ENCODE assay signal across 2 cellular contexts in the genomic region with DNA sequence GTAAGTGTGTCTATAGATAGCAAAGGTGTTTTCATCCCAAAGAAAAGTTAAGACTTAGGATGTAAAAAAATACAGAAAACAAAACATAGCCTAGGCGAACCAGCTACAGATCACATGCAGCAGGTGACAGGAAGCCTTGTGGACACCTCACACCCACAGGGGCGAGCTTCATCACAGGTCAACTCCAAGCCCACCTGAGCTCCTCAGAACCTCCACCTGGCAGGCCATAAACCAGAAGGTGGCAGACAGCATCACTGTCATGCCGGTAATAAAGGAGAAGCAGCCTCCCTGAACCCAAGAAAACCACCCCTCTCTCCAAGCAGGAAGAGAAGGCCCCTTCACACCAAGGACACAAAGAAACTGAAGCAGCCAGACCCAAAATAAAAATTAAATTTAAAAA.
TF ChIP-seq lines count a peak whose summit lies in the region.

No MANE protein-coding gene starts in this region.

TF ChIP-seq in SK-N-SH, 30 proteins besides CTCF, POLR2A, EP300 and RAD21 (continued from another document):
- TF ChIP-seq, protein P1, sequence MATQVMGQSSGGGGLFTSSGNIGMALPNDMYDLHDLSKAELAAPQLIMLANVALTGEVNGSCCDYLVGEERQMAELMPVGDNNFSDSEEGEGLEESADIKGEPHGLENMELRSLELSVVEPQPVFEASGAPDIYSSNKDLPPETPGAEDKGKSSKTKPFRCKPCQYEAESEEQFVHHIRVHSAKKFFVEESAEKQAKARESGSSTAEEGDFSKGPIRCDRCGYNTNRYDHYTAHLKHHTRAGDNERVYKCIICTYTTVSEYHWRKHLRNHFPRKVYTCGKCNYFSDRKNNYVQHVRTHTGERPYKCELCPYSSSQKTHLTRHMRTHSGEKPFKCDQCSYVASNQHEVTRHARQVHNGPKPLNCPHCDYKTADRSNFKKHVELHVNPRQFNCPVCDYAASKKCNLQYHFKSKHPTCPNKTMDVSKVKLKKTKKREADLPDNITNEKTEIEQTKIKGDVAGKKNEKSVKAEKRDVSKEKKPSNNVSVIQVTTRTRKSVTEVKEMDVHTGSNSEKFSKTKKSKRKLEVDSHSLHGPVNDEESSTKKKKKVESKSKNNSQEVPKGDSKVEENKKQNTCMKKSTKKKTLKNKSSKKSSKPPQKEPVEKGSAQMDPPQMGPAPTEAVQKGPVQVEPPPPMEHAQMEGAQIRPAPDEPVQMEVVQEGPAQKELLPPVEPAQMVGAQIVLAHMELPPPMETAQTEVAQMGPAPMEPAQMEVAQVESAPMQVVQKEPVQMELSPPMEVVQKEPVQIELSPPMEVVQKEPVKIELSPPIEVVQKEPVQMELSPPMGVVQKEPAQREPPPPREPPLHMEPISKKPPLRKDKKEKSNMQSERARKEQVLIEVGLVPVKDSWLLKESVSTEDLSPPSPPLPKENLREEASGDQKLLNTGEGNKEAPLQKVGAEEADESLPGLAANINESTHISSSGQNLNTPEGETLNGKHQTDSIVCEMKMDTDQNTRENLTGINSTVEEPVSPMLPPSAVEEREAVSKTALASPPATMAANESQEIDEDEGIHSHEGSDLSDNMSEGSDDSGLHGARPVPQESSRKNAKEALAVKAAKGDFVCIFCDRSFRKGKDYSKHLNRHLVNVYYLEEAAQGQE (IDR thresholded peaks at IDR 0.05; ENCODE audit: low read depth, low read length), result no peak
- no peak for TF ChIP-seq MEF2A (IDR thresholded peaks at IDR 0.05; ENCODE audit: borderline replicate concordance, low read depth)
- no peak for TF ChIP-seq RFX5 (IDR thresholded peaks at IDR 0.05; ENCODE audit: low read length)
- no peak for TF ChIP-seq RCOR1 (IDR thresholded peaks at IDR 0.05; ENCODE audit: low read length)
- TF ChIP-seq FOXM1 (IDR thresholded peaks at IDR 0.05; ENCODE audit: low read depth), result no peak
- no peak for TF ChIP-seq POLR2AphosphoS5 (IDR thresholded peaks at IDR 0.05; ENCODE audit: low read depth, low read length)
- TF ChIP-seq SIN3A (IDR thresholded peaks at IDR 0.05; ENCODE audit: borderline replicate concordance, low read depth, low read length), result no peak
- TF ChIP-seq FOXJ3 (CRISPR knock-in tag; IDR thresholded peaks at IDR 0.05), result no peak
TF ChIP-seq in SK-N-SH: peak in this region for 0.

TF ChIP-seq in SK-N-SH treated with all-trans-retinoic acid at 6 μM for 48 hours, 23 proteins besides CTCF, POLR2A, EP300 and RAD21 (continued from another document):
- TF ChIP-seq, protein P2, sequence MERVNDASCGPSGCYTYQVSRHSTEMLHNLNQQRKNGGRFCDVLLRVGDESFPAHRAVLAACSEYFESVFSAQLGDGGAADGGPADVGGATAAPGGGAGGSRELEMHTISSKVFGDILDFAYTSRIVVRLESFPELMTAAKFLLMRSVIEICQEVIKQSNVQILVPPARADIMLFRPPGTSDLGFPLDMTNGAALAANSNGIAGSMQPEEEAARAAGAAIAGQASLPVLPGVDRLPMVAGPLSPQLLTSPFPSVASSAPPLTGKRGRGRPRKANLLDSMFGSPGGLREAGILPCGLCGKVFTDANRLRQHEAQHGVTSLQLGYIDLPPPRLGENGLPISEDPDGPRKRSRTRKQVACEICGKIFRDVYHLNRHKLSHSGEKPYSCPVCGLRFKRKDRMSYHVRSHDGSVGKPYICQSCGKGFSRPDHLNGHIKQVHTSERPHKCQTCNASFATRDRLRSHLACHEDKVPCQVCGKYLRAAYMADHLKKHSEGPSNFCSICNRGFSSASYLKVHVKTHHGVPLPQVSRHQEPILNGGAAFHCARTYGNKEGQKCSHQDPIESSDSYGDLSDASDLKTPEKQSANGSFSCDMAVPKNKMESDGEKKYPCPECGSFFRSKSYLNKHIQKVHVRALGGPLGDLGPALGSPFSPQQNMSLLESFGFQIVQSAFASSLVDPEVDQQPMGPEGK (CRISPR knock-in tag; IDR thresholded peaks at IDR 0.05; ENCODE audit: borderline replicate concordance), result no peak
- TF ChIP-seq, protein P3, sequence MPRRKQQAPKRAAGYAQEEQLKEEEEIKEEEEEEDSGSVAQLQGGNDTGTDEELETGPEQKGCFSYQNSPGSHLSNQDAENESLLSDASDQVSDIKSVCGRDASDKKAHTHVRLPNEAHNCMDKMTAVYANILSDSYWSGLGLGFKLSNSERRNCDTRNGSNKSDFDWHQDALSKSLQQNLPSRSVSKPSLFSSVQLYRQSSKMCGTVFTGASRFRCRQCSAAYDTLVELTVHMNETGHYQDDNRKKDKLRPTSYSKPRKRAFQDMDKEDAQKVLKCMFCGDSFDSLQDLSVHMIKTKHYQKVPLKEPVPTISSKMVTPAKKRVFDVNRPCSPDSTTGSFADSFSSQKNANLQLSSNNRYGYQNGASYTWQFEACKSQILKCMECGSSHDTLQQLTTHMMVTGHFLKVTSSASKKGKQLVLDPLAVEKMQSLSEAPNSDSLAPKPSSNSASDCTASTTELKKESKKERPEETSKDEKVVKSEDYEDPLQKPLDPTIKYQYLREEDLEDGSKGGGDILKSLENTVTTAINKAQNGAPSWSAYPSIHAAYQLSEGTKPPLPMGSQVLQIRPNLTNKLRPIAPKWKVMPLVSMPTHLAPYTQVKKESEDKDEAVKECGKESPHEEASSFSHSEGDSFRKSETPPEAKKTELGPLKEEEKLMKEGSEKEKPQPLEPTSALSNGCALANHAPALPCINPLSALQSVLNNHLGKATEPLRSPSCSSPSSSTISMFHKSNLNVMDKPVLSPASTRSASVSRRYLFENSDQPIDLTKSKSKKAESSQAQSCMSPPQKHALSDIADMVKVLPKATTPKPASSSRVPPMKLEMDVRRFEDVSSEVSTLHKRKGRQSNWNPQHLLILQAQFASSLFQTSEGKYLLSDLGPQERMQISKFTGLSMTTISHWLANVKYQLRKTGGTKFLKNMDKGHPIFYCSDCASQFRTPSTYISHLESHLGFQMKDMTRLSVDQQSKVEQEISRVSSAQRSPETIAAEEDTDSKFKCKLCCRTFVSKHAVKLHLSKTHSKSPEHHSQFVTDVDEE (CRISPR knock-in tag; IDR thresholded peaks at IDR 0.05), result no peak
- TF ChIP-seq SNAI2 (CRISPR knock-in tag; IDR thresholded peaks at IDR 0.05), result no peak
- TF ChIP-seq ZNF70 (CRISPR knock-in tag; IDR thresholded peaks at IDR 0.05), result no peak
- TF ChIP-seq BACH2 (CRISPR knock-in tag; IDR thresholded peaks at IDR 0.05; ENCODE audit: borderline replicate concordance), result no peak
- TF ChIP-seq, protein P4, sequence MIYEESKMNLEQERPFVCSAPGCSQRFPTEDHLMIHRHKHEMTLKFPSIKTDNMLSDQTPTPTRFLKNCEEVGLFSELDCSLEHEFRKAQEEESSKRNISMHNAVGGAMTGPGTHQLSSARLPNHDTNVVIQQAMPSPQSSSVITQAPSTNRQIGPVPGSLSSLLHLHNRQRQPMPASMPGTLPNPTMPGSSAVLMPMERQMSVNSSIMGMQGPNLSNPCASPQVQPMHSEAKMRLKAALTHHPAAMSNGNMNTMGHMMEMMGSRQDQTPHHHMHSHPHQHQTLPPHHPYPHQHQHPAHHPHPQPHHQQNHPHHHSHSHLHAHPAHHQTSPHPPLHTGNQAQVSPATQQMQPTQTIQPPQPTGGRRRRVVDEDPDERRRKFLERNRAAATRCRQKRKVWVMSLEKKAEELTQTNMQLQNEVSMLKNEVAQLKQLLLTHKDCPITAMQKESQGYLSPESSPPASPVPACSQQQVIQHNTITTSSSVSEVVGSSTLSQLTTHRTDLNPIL (CRISPR knock-in tag; IDR thresholded peaks at IDR 0.05; ENCODE audit: low read depth), result no peak
